10 cellular contexts compared by ENCODE assay signal in genomic region chr1:229068266-229069043, GRCh38.
A peak's percentile ranks its signal among the peaks of the same experiment; 100 is the strongest.
DNase-seq lines count a peak whose midpoint lies in the region; ATAC-seq and TF ChIP-seq lines count a peak whose summit lies in the region.
"Had no signal": no experiment of that assay in that cellular context is flagged by ENCODE, and none has a peak within 500 bp of the region (broad histone marks: within the 10 kb centered on the region; RNA-seq: fewer than 3 reads in every experiment).

No MANE protein-coding gene starts in this region.

- H3K4me3 Mint-ChIP-seq in stimulated activated effector memory CD8-positive, alpha-beta T cell treated with anti-CD3 and anti-CD28 coated beads, Interleukin-12 subunit alpha, Interleukin-12 subunit beta, amount 100 ng/mL, for 72 hours, result peak overlapping the region; percentile 1
- H3K4me3 Mint-ChIP-seq in Calu3 (ENCODE audit: low read depth, unreplicated experiment), result no peak overlapping the region

- peaks cover 0 to 31% of the 10 kb centered on the region in 2 donors for H3K4me1 ChIP-seq in right atrium auricular region

- no peak overlapping the region for H3K27ac Mint-ChIP-seq in stimulated activated effector memory CD8-positive, alpha-beta T cell treated with anti-CD3 and anti-CD28 coated beads, Interleukin-12 subunit alpha, Interleukin-12 subunit beta, amount 100 ng/mL, for 72 hours
- no peak overlapping the region for H3K27ac Mint-ChIP-seq in Calu3 (ENCODE audit: unreplicated experiment)

- no peak for ATAC-seq in stimulated activated effector memory CD8-positive, alpha-beta T cell treated with anti-CD3 and anti-CD28 coated beads, Interleukin-12 subunit alpha, Interleukin-12 subunit beta, amount 100 ng/mL, for 72 hours

- no peak overlapping the region for H3K4me3 ChIP-seq in right atrium auricular region

- no peaks in the 10 kb centered on the region for H3K36me3 Mint-ChIP-seq in stimulated activated effector memory CD8-positive, alpha-beta T cell treated with anti-CD3 and anti-CD28 coated beads, Interleukin-12 subunit alpha, Interleukin-12 subunit beta, amount 100 ng/mL, for 72 hours
- no peaks in the 10 kb centered on the region for H3K36me3 Mint-ChIP-seq in Calu3 (ENCODE audit: insufficient read depth, unreplicated experiment)

- no peaks in the 10 kb centered on the region for H3K36me3 ChIP-seq in right atrium auricular region

- CTCF ChIA-PET in Calu3 (lab: Charles Lee), result no interaction called here

- intact Hi-C loops in Calu3 (cut with micrococcal nuclease; ENCODE audit: unreplicated experiment), result no loop called here

- H3K9me3 Mint-ChIP-seq in stimulated activated effector memory CD8-positive, alpha-beta T cell treated with anti-CD3 and anti-CD28 coated beads, Interleukin-12 subunit alpha, Interleukin-12 subunit beta, amount 100 ng/mL, for 72 hours, result no peaks in the 10 kb centered on the region
- no peaks in the 10 kb centered on the region for H3K9me3 Mint-ChIP-seq in Calu3 (ENCODE audit: low read depth, unreplicated experiment)

- TF ChIP-seq CTCF in right atrium auricular region (IDR thresholded peaks at IDR 0.05) (no peak), Calu3 (IDR thresholded peaks at IDR 0.05; ENCODE audit: unreplicated experiment) (no peak)

- peak overlapping the region in 1 of 2 donors; percentile 5 for H3K27ac ChIP-seq in right atrium auricular region

- no peaks in the 10 kb centered on the region for H3K27me3 ChIP-seq in right atrium auricular region

- BruUV-seq in Calu3 (replicated peaks; lab: Mats Ljungman, UMichigan), result no TSS peak

- peak; percentile 56 for DNase-seq in HT1080 (ENCODE audit: low read depth)
- DNase-seq in UCSD-AML1 (lab: John Stamatoyannopoulos, UW; ENCODE audit: unreplicated experiment), result peak; percentile 65
- DNase-seq in right atrium auricular region (ENCODE audit: low spot score), result peak; percentile 73
- no peak for DNase-seq in stimulated activated effector memory CD8-positive, alpha-beta T cell treated with anti-CD3 and anti-CD28 coated beads, Interleukin-12 subunit alpha, Interleukin-12 subunit beta, amount 100 ng/mL, for 72 hours (ENCODE audit: low spot score in 2 of 2)
- DNase-seq in Calu3, result no peak
- DNase-seq in NCI-H82 treated with DMSO at 0.1 percent for 48 hours (lab: John Stamatoyannopoulos, UW; ENCODE audit: unreplicated experiment), result no peak
- DNase-seq in effector CD8-positive, alpha-beta T cell (lab: John Stamatoyannopoulos, UW), result no peak
- DNase-seq in ecto neural progenitor cell (ENCODE audit: low spot score), result no peak
- DNase-seq: DMS79 treated with DMSO at 0.1 percent for 48 hours, NCI-H526 had no signal

- H3K9me3 ChIP-seq in right atrium auricular region, result no peaks in the 10 kb centered on the region

- peaks cover 28% of the 10 kb centered on the region for H3K4me1 Mint-ChIP-seq in stimulated activated effector memory CD8-positive, alpha-beta T cell treated with anti-CD3 and anti-CD28 coated beads, Interleukin-12 subunit alpha, Interleukin-12 subunit beta, amount 100 ng/mL, for 72 hours
- H3K4me1 Mint-ChIP-seq in Calu3 (ENCODE audit: low read depth, unreplicated experiment), result peaks cover 8% of the 10 kb centered on the region

- H3K27me3 Mint-ChIP-seq in Calu3 (ENCODE audit: unreplicated experiment), result peaks cover 18% of the 10 kb centered on the region

Comparison
In these comparisons a context has a peak if more than half of its experiments do, and no peak if none do; other contexts are left out.
1. DNase-seq: peak in HT1080 (single experiment), UCSD-AML1 (single experiment) and right atrium auricular region (single experiment); none in stimulated activated effector memory CD8-positive, alpha-beta T cell treated with anti-CD3 and anti-CD28 coated beads, Interleukin-12 subunit alpha, Interleukin-12 subunit beta, amount 100 ng/mL, for 72 hours (0 of 2), Calu3 (single experiment), NCI-H82 treated with DMSO at 0.1 percent for 48 hours (single experiment), effector CD8-positive, alpha-beta T cell (single experiment) and ecto neural progenitor cell (single experiment).